ENCODE assay signal across 14 cellular contexts in the genomic region with DNA sequence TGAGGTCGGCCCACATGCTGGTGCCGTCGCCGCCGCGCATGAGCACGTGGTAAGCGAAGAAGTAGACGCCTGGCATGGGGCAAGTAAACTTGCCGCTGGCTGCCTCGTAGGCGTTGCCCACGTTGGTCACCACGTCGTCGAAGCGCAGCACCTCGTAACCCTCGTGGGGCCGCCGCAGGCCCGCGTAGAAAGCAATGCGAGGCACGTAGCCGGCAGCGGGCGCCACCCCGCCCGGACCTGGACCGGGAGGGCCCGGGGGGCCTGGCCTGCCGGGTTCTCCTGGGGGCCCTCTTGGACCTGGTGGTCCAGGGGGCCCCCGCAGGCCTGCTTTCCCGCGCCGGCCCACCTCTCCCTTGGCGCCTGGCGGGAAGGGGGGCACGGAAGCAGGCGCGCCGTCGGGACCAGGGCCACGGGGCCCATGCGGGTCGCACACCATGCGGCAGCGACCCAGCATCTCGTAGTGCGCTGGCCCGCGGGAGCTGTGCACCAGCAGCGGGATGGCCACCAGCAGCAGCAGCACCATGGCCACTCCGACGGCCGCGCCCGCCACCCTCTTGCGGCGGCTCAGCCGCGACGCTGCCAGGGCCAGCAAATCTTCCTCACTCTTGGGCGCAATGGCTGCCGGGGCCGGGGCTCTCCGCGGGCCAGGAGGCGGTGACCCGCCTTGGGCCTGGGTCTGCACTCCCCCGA. TPM values are rescaled to one million over a fixed set of nuclear protein-coding genes. Genes with fewer than 3 reads are reported as not detected.
A peak's percentile ranks its signal among the peaks of the same experiment; 100 is the strongest.
DNase-seq lines count a peak whose midpoint lies in the region; ATAC-seq, FAIRE-seq and TF ChIP-seq lines count a peak whose summit lies in the region.
"Had no signal": no experiment of that assay in that cellular context is flagged by ENCODE, and none has a peak within 500 bp of the region (broad histone marks: within the 10 kb centered on the region; RNA-seq: fewer than 3 reads in every experiment).

No MANE protein-coding gene starts in this region.

- no peak overlapping the region for H4K5ac ChIP-seq in mesendoderm (ENCODE audit: low read length)

- TF ChIP-seq EP300 in A549 (IDR thresholded peaks at IDR 0.05), result no peak

- no peak for ATAC-seq in A549
- no peak for ATAC-seq in naive thymus-derived CD8-positive, alpha-beta T cell
- no peak for ATAC-seq in HG03442 (IDR thresholded peaks at IDR 0.05; ENCODE audit: unreplicated experiment)

- peaks cover 49% of the 10 kb centered on the region for H3K27me3 ChIP-seq in mesendoderm (ENCODE audit: insufficient read depth, low read length, poor library complexity)

- POLR2A ChIA-PET in A549 (lab: Yijun Ruan, JAX), result interaction anchor here (1.0 to 1.2 kb wide), 2 partner anchors 11 to 14 kb away, joined by 3 read pairs; partner anchors contain the start of genes DNAJC22 and TROAP
- POLR2A ChIA-PET in naive thymus-derived CD8-positive, alpha-beta T cell (lab: Charles Lee), result interaction anchor here (0.6 to 1.5 kb wide), 3 partner anchors 13 to 47 kb away, joined by 3 to 5 read pairs (median 5); partner anchors contain the start of gene TROAP

- peak overlapping the region; percentile 8 for H3K56ac ChIP-seq in mesendoderm (ENCODE audit: low read length)

- no peak overlapping the region for H3K23ac ChIP-seq in mesendoderm (ENCODE audit: low read length)

- no peak overlapping the region for H4K8ac ChIP-seq in mesendoderm (ENCODE audit: low read depth, low read length)

- H3K9me3 Mint-ChIP-seq in naive thymus-derived CD8-positive, alpha-beta T cell, result peaks cover 0 to 3% (median 0%) of the 10 kb centered on the region in 9 donors
- H3K9me3 Mint-ChIP-seq: neural crest cell had no signal

- H3K36me3 Mint-ChIP-seq in naive thymus-derived CD8-positive, alpha-beta T cell, result no peaks in the 10 kb centered on the region

- H3K4me1 Mint-ChIP-seq in naive thymus-derived CD8-positive, alpha-beta T cell, result peaks cover 20 to 37% (median 30%) of the 10 kb centered on the region in 4 donors

- CTCF ChIA-PET in A549 (lab: Yijun Ruan, JAX), result interaction anchor here (0.6 to 6.1 kb wide), 21 partner anchors 8 to 245 kb away, joined by 3 to 104 read pairs (median 4); partner anchors contain the start of genes DNAJC22, PRPH and TROAP

- no peak overlapping the region for H3K18ac ChIP-seq in mesendoderm (ENCODE audit: low read length)

- no peak for DNase-seq in A549 (ENCODE audit: low read depth in 1 of 2, low spot score in 1 of 2)
- peak; percentile 22 for DNase-seq in GM20000 (ENCODE audit: low spot score)
- no peak for DNase-seq in mesendoderm
- no peak for DNase-seq in naive thymus-derived CD8-positive, alpha-beta T cell
- DNase-seq in effector CD4-positive, alpha-beta T cell, result no peak
- no peak for DNase-seq in cardiac septum (ENCODE audit: low spot score)

- H3K36me3 ChIP-seq in mesendoderm (ENCODE audit: control insufficient read depth, insufficient read depth, low read length), result no peaks in the 10 kb centered on the region
- H3K36me3 ChIP-seq: heart left ventricle had no signal

- no peak overlapping the region for H2BK5ac ChIP-seq in mesendoderm (ENCODE audit: low read length)

- no peak overlapping the region for H3K9ac ChIP-seq in mesendoderm (ENCODE audit: low read length)

- H3K79me1 ChIP-seq in mesendoderm (ENCODE audit: low read length), result no peaks in the 10 kb centered on the region

- peaks cover 17% of the 10 kb centered on the region; the same call in 2 of the 3 replicates for H3K4me1 ChIP-seq in A549
- H3K4me1 ChIP-seq in mesendoderm (ENCODE audit: control insufficient read depth, low read depth, low read length), result peaks cover 6% of the 10 kb centered on the region

- TF ChIP-seq POLR2A in A549 (IDR thresholded peaks at IDR 0.05; ENCODE audit: low read length), result no peak

- peak overlapping the region; percentile 85 for H3K4me2 ChIP-seq in A549
- H3K4me2 ChIP-seq in mesendoderm (ENCODE audit: low read length), result peak overlapping the region; percentile 44

- peak overlapping the region; percentile 64 for H3K4me3 ChIP-seq in A549
- peak overlapping the region; percentile 56; the same call in 1 of the 2 replicates for H3K4me3 ChIP-seq in WI38 (ENCODE audit: low read depth, low read length)
- H3K4me3 ChIP-seq in mesendoderm (ENCODE audit: low read length), result no peak overlapping the region

- peak overlapping the region; percentile 71 to 82; a peak in 5 of 6 replicates for H3K27ac ChIP-seq in A549
- H3K27ac ChIP-seq in mesendoderm (ENCODE audit: low read depth, low read length), result no peak overlapping the region
- H3K27ac ChIP-seq: heart left ventricle, skin epidermis had no signal

- H3K27ac Mint-ChIP-seq in naive thymus-derived CD8-positive, alpha-beta T cell, result no peak overlapping the region

- intact Hi-C loops in cardiac septum (cut with DNase I), result no loop called here

- no peak overlapping the region for H3K4ac ChIP-seq in mesendoderm (ENCODE audit: low read depth, low read length)

- H2BK15ac ChIP-seq in mesendoderm (replicated peaks; ENCODE audit: low read depth), result no peak overlapping the region

- WGBS in A549 (ENCODE audit: missing lambda C conversion rate), result 92% methylated on average over 47 of the region's 72 CpGs
- WGBS in mesendoderm (ENCODE audit: extremely low coverage, insufficient coverage, low lambda C conversion rate), result no CpG with 5 or more reads among the region's 72 CpGs

- H3K27me3 Mint-ChIP-seq in naive thymus-derived CD8-positive, alpha-beta T cell, result peaks cover 36 to 90% (median 76%) of the 10 kb centered on the region in 5 donors

- H3K79me2 ChIP-seq in mesendoderm (ENCODE audit: control insufficient read depth, insufficient read depth, low read length), result no peaks in the 10 kb centered on the region

- TF ChIP-seq CTCF in A549 (IDR thresholded peaks at IDR 0.05) (no peak), GM20000 (IDR thresholded peaks at IDR 0.05; ENCODE audit: extremely low read depth, missing control alignments) (no peak), WI38 (IDR thresholded peaks at IDR 0.05; ENCODE audit: low read depth, low read length) (no peak)

- no peak for TF ChIP-seq RAD21 in A549 (conservative IDR thresholded peaks at IDR 0.05 in 1 of 2, IDR thresholded peaks at IDR 0.05 in 1 of 2)

- H2AK5ac ChIP-seq in mesendoderm (ENCODE audit: low read length), result no peak overlapping the region

- no peak overlapping the region for H2BK120ac ChIP-seq in mesendoderm (ENCODE audit: low read depth, low read length)

- no peaks in the 10 kb centered on the region for H3K9me3 ChIP-seq in A549
- H3K9me3 ChIP-seq: heart left ventricle had no signal

- FAIRE-seq in A549 (lab: Jason Lieb, UNC), result no peak

- H3K4me3 Mint-ChIP-seq in naive thymus-derived CD8-positive, alpha-beta T cell, result peak overlapping the region in 2 of 10 donors; percentile 34 to 69

RNA-seq across cellular contexts. Expression of gene C1QL4, which starts 0.9 kb away (rescaled TPM):
- polyA plus RNA-seq in A549 (2011; rRNA removed) (0.99 and 1.5 TPM in 2 replicates), A549 (2017; fragmentation: RNase III; extraction: RNeasy Plus Mini Kit Qiagen cat#74134 plus additional on column Dnase treatment) (2.2 to 2.8 TPM (median 2.8 TPM) in 3 replicates)
- polyA plus RNA-seq in A549 (2012; cell fraction: cytosol; rRNA removed), result 3.4 and 5.1 TPM in 2 replicates
- polyA plus RNA-seq in A549 (2012; cell fraction: nucleus; rRNA removed), result 5.8 and 8.4 TPM in 2 replicates
- polyA minus RNA-seq in A549 (2011; rRNA and poly(A)+ RNA removed), result 0.66 and 0.83 TPM in 2 replicates
- polyA plus RNA-seq in mesendoderm (2013, experiment 1 of 2), result 0.06 TPM
- 0.04 TPM for polyA plus RNA-seq in mesendoderm (2013, experiment 2 of 2)
- total RNA-seq in naive thymus-derived CD8-positive, alpha-beta T cell, result not detected
- not detected for polyA plus RNA-seq in naive thymus-derived CD8-positive, alpha-beta T cell
- total RNA-seq in cardiac septum, result not detected
- total RNA-seq: esophagus mucosa; heart left ventricle; liver; T-helper 1 cell treated with Interleukin-12 subunit alpha and Interleukin-12 subunit beta and Interleukin-4 antibody, amounts not matched to agents 30 ng/mL and 1 ng/mL, for 36 hours had no signal
- polyA plus RNA-seq: heart left ventricle, liver had no signal

RNA-seq across cellular contexts. Expression of gene DNAJC22, which starts 10.6 kb away (rescaled TPM):
- polyA plus RNA-seq in A549 (2011; rRNA removed) (35.5 and 40.5 TPM in 2 replicates), A549 (2017; fragmentation: RNase III; extraction: RNeasy Plus Mini Kit Qiagen cat#74134 plus additional on column Dnase treatment) (18.0 to 22.6 TPM (median 20.0 TPM) in 3 replicates)
- 11.1 and 19.5 TPM in 2 replicates for polyA plus RNA-seq in A549 (2012; cell fraction: cytosol; rRNA removed)
- polyA plus RNA-seq in A549 (2012; cell fraction: nucleus; rRNA removed), result 9.9 and 10.0 TPM in 2 replicates
- polyA minus RNA-seq in A549 (2011; rRNA and poly(A)+ RNA removed), result 28.7 and 32.3 TPM in 2 replicates
- polyA plus RNA-seq in mesendoderm (2013, experiment 1 of 2), result 0.41 TPM
- 0.32 TPM for polyA plus RNA-seq in mesendoderm (2013, experiment 2 of 2)
- not detected for total RNA-seq in naive thymus-derived CD8-positive, alpha-beta T cell
- not detected for polyA plus RNA-seq in naive thymus-derived CD8-positive, alpha-beta T cell
- total RNA-seq in cardiac septum, result 0.70 TPM
- total RNA-seq: T-helper 1 cell treated with Interleukin-12 subunit alpha and Interleukin-12 subunit beta and Interleukin-4 antibody, amounts not matched to agents 30 ng/mL and 1 ng/mL, for 36 hours had no signal

RNA-seq across cellular contexts. Expression of gene TROAP, which starts 13.0 kb away (rescaled TPM):
- polyA plus RNA-seq in A549 (2011; rRNA removed) (50.0 and 56.4 TPM in 2 replicates), A549 (2017; fragmentation: RNase III; extraction: RNeasy Plus Mini Kit Qiagen cat#74134 plus additional on column Dnase treatment) (49.3 to 59.3 TPM (median 55.5 TPM) in 3 replicates)
- 108 and 115 TPM in 2 replicates for polyA plus RNA-seq in A549 (2012; cell fraction: cytosol; rRNA removed)
- 170 and 181 TPM in 2 replicates for polyA plus RNA-seq in A549 (2012; cell fraction: nucleus; rRNA removed)
- polyA minus RNA-seq in A549 (2011; rRNA and poly(A)+ RNA removed), result 41.0 and 46.7 TPM in 2 replicates
- 57.2 TPM for polyA plus RNA-seq in mesendoderm (2013, experiment 1 of 2)
- 56.2 TPM for polyA plus RNA-seq in mesendoderm (2013, experiment 2 of 2)
- 1 to 10 TPM in 1 of 2 experiments, under 1 TPM in 1; 0.62 to 1.7 TPM for total RNA-seq in naive thymus-derived CD8-positive, alpha-beta T cell
- under 1 TPM in 1 of 3 donors, not detected in 2; 0.24 TPM for polyA plus RNA-seq in naive thymus-derived CD8-positive, alpha-beta T cell
- not detected for total RNA-seq in cardiac septum

RNA-seq across cellular contexts. Expression of gene SPATS2, which starts 31.2 kb away (rescaled TPM):
- 154 and 175 TPM in 2 replicates for polyA plus RNA-seq in A549 (2011; rRNA removed)
- polyA plus RNA-seq in A549 (2012; cell fraction: cytosol; rRNA removed), result 35.2 and 38.6 TPM in 2 replicates
- 27.6 and 38.4 TPM in 2 replicates for polyA plus RNA-seq in A549 (2012; cell fraction: nucleus; rRNA removed)
- 34.6 to 37.7 TPM (median 34.9 TPM) in 3 replicates for polyA plus RNA-seq in A549 (2017; fragmentation: RNase III; extraction: RNeasy Plus Mini Kit Qiagen cat#74134 plus additional on column Dnase treatment)
- 90.6 and 109 TPM in 2 replicates for polyA minus RNA-seq in A549 (2011; rRNA and poly(A)+ RNA removed)
- polyA plus RNA-seq in mesendoderm (2013, experiment 1 of 2), result 36.3 TPM
- polyA plus RNA-seq in mesendoderm (2013, experiment 2 of 2), result 36.3 TPM
- 1 to 10 TPM; 5.9 to 6.3 TPM for total RNA-seq in naive thymus-derived CD8-positive, alpha-beta T cell
- polyA plus RNA-seq in naive thymus-derived CD8-positive, alpha-beta T cell, result 1 to 10 TPM; 2.7 to 5.7 (median 3.9) TPM
- total RNA-seq in cardiac septum, result 6.2 TPM

RNA-seq across cellular contexts. Expression of gene PRPH, which starts 41.2 kb away (rescaled TPM):
- 1.7 and 2.0 TPM in 2 replicates for polyA plus RNA-seq in A549 (2011; rRNA removed)
- polyA plus RNA-seq in A549 (2012; cell fraction: cytosol; rRNA removed), result 0.95 and 1.3 TPM in 2 replicates
- polyA plus RNA-seq in A549 (2012; cell fraction: nucleus; rRNA removed), result 0.72 and 1.3 TPM in 2 replicates
- polyA plus RNA-seq in A549 (2017; fragmentation: RNase III; extraction: RNeasy Plus Mini Kit Qiagen cat#74134 plus additional on column Dnase treatment), result 0.42 to 0.67 TPM (median 0.50 TPM) in 3 replicates
- polyA minus RNA-seq in A549 (2011; rRNA and poly(A)+ RNA removed), result 1.3 and 3.1 TPM in 2 replicates
- 0.49 TPM for polyA plus RNA-seq in mesendoderm (2013, experiment 1 of 2)
- polyA plus RNA-seq in mesendoderm (2013, experiment 2 of 2), result 0.49 TPM
- not detected for total RNA-seq in naive thymus-derived CD8-positive, alpha-beta T cell
- not detected for polyA plus RNA-seq in naive thymus-derived CD8-positive, alpha-beta T cell
- total RNA-seq in cardiac septum, result 0.38 TPM
- total RNA-seq: liver; T-helper 1 cell treated with Interleukin-12 subunit alpha and Interleukin-12 subunit beta and Interleukin-4 antibody, amounts not matched to agents 30 ng/mL and 1 ng/mL, for 36 hours had no signal
